19 cellular contexts compared by ENCODE assay signal in genomic region chr4:31039382-31039781, GRCh38.
DNase-seq lines count a peak whose midpoint lies in the region; ATAC-seq and TF ChIP-seq lines count a peak whose summit lies in the region.
"Had no signal": no experiment of that assay in that cellular context is flagged by ENCODE, and none has a peak within 500 bp of the region (broad histone marks: within the 10 kb centered on the region; RNA-seq: fewer than 3 reads in every experiment).

No MANE protein-coding gene starts in this region.

- no peaks in the 10 kb centered on the region for H3K27me3 Mint-ChIP-seq in endodermal cell (ENCODE audit: insufficient read depth)
- H3K27me3 Mint-ChIP-seq: B cell; CD4-positive, alpha-beta T cell had no signal

- 73 to 94% methylated on average over 2 to 3 of the region's 3 CpGs for WGBS in endodermal cell (ENCODE audit: insufficient coverage in 1 of 2, insufficient read length in 1 of 2), 2 experiments

- H3K36me3 ChIP-seq in HEK293 (ENCODE audit: control insufficient read depth in 2 of 2, insufficient read depth in 1 of 2, low read length in 2 of 2) (no peaks in the 10 kb centered on the region), endodermal cell (ENCODE audit: control insufficient read depth, insufficient read depth, low read length) (no peaks in the 10 kb centered on the region), mucosa of descending colon (ENCODE audit: low read depth) (no peaks in the 10 kb centered on the region)
- H3K36me3 ChIP-seq: BLaER1 treated with 17β-estradiol and CSF1 and Interleukin-3, amounts not matched to agents 10 nM and 100 nM had no signal

- H3K9me3 Mint-ChIP-seq in endodermal cell: no peaks in the 10 kb centered on the region

- H3K27ac ChIP-seq in HEK293 (ENCODE audit: extremely low read depth, low read depth, low read length) (no peak overlapping the region), endodermal cell (ENCODE audit: low read depth, low read length) (no peak overlapping the region)
- H3K27ac ChIP-seq: BLaER1 treated with 17β-estradiol and CSF1 and Interleukin-3, amounts not matched to agents 10 nM and 100 nM; C4-2B had no signal

- H3K27me3 ChIP-seq in endodermal cell (ENCODE audit: control insufficient read depth, insufficient read depth, low read length, poor library complexity, severe bottlenecking): no peaks in the 10 kb centered on the region
- H3K27me3 ChIP-seq: BLaER1 treated with 17β-estradiol and CSF1 and Interleukin-3, amounts not matched to agents 10 nM and 100 nM had no signal

- TF ChIP-seq CTCF in HEK293 (tag by site-specific recombination; IDR thresholded peaks at IDR 0.05) (no peak), endodermal cell (conservative IDR thresholded peaks at IDR 0.05) (no peak), mucosa of descending colon (IDR thresholded peaks at IDR 0.05) (no peak)

- POLR2A ChIA-PET in HEK293 (lab: Yijun Ruan, JAX): no interaction called here

- CTCF ChIA-PET in HEK293 (lab: Yijun Ruan, JAX): interaction anchor here (1.1 kb wide), 1 partner anchor 324 kb away, joined by 3 read pairs; no protein-coding TSS in a partner anchor

- H3K4me3 Mint-ChIP-seq in endodermal cell: no peak overlapping the region
- H3K4me3 Mint-ChIP-seq: B cell; CD4-positive, alpha-beta T cell; CD8-positive, alpha-beta T cell had no signal

- H3K4me3 ChIP-seq in HEK293 (ENCODE audit: low read depth, low read length): no peak overlapping the region
- no peak overlapping the region for H3K4me3 ChIP-seq in endodermal cell (ENCODE audit: low read length)
- no peak overlapping the region for H3K4me3 ChIP-seq in mucosa of descending colon
- H3K4me3 ChIP-seq: BLaER1 treated with 17β-estradiol and CSF1 and Interleukin-3, amounts not matched to agents 10 nM and 100 nM had no signal

- H3K9me3 ChIP-seq in HEK293 (ENCODE audit: control insufficient read depth, insufficient read depth, low read depth, low read length): no peaks in the 10 kb centered on the region
- no peaks in the 10 kb centered on the region for H3K9me3 ChIP-seq in endodermal cell (ENCODE audit: control insufficient read depth, low read length)
- no peaks in the 10 kb centered on the region for H3K9me3 ChIP-seq in mucosa of descending colon
- H3K9me3 ChIP-seq: BLaER1 treated with 17β-estradiol and CSF1 and Interleukin-3, amounts not matched to agents 10 nM and 100 nM; Caco-2 had no signal

- H3K4me1 Mint-ChIP-seq in endodermal cell: peaks cover 45% of the 10 kb centered on the region
- H3K4me1 Mint-ChIP-seq: B cell had no signal

- peak overlapping the region; percentile 2 for H3K27ac Mint-ChIP-seq in endodermal cell
- H3K27ac Mint-ChIP-seq: B cell; CD4-positive, alpha-beta T cell; CD8-positive, alpha-beta T cell had no signal

- DNase-seq in endodermal cell (no peak), mucosa of descending colon (no peak), AG08396 (ENCODE audit: low spot score) (no peak), anterior cingulate cortex (lab: John Stamatoyannopoulos, UW) (no peak)
- DNase-seq: 8988T; ACHN; AML-193; Caco-2; Calu3; CD4-positive, alpha-beta T cell; CD8-positive, alpha-beta T cell; DMS79 treated with DMSO at 0.1 percent for 48 hours; GF-D8 had no signal

- intact Hi-C loops in mucosa of descending colon (cut with DNase I, micrococcal nuclease): no loop called here

- ATAC-seq in mucosa of descending colon (peak; percentile 68), GM18867 (IDR thresholded peaks at IDR 0.05; ENCODE audit: unreplicated experiment) (no peak), HG02840 (IDR thresholded peaks at IDR 0.05; ENCODE audit: low FRiP score, unreplicated experiment) (no peak)
- ATAC-seq: CD8-positive, alpha-beta T cell had no signal

- H3K36me3 Mint-ChIP-seq in endodermal cell (ENCODE audit: low read depth): peaks cover 14% of the 10 kb centered on the region
- H3K36me3 Mint-ChIP-seq: CD8-positive, alpha-beta T cell had no signal

- H3K4me1 ChIP-seq in HEK293 (ENCODE audit: control insufficient read depth, insufficient read depth, low read length) (0 out of 2 replicates have a peak, but pooled peaks cover 4% of the 10 kb centered on the region), endodermal cell (ENCODE audit: control insufficient read depth, insufficient read depth, low read length) (peaks cover 15% of the 10 kb centered on the region), mucosa of descending colon (ENCODE audit: low read depth) (no peaks in the 10 kb centered on the region)
- H3K4me1 ChIP-seq: BLaER1 treated with 17β-estradiol and CSF1 and Interleukin-3, amounts not matched to agents 10 nM and 100 nM had no signal

- H3K9ac ChIP-seq in endodermal cell (ENCODE audit: extremely low read depth, low read length, poor library complexity, severe bottlenecking): no peak overlapping the region
- H3K9ac ChIP-seq: BLaER1 treated with 17β-estradiol and CSF1 and Interleukin-3, amounts not matched to agents 10 nM and 100 nM had no signal

TF ChIP-seq in HEK293, 187 proteins besides CTCF, POLR2A, EP300 and RAD21:
- TF ChIP-seq REST (tag by site-specific recombination; IDR thresholded peaks at IDR 0.05): no peak
- no peak for TF ChIP-seq ZNF239 (tag by site-specific recombination; IDR thresholded peaks at IDR 0.05)
- peak; percentile 44; the same call in 1 of the 2 replicates for TF ChIP-seq ZNF121 (tag by site-specific recombination; IDR thresholded peaks at IDR 0.05)
- TF ChIP-seq ZNF449 (tag by site-specific recombination; IDR thresholded peaks at IDR 0.05): no peak
- no peak for TF ChIP-seq ZNF658 (tag by site-specific recombination; IDR thresholded peaks at IDR 0.05)
- no peak for TF ChIP-seq GLIS1 (tag by site-specific recombination; IDR thresholded peaks at IDR 0.05)
- no peak for TF ChIP-seq ZNF670 (tag by site-specific recombination; IDR thresholded peaks at IDR 0.05; ENCODE audit: low read depth)
